22 cellular contexts compared by ENCODE assay signal in the genomic region with DNA sequence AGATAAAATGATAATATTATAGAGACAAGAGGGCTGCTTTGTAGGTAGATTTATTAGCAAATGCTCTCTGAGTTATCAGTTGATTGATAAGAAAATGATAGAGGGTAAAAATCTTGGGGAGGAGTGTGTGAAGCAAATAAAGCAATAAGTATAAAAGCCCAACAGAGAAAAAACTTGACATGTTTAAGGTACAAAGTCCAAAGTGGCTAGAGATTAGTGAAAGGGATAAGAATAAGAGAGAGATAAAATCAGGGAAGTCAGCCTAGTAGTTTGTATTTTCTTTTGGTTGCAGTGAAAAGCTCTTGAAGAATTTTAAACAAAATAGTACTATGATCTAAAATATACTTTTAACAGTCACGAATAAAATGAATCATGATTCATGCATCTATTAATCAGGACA.
DNase-seq lines count a peak whose midpoint lies in the region; ATAC-seq, FAIRE-seq and TF ChIP-seq lines count a peak whose summit lies in the region.
"Had no signal": no experiment of that assay in that cellular context is flagged by ENCODE, and none has a peak within 500 bp of the region (broad histone marks: within the 10 kb centered on the region; RNA-seq: fewer than 3 reads in every experiment).

No MANE protein-coding gene starts in this region.

- H3K36me3 Mint-ChIP-seq in progenitor cell of endocrine pancreas (ENCODE audit: insufficient read depth): no peaks in the 10 kb centered on the region
- H3K36me3 Mint-ChIP-seq: CD4-positive, alpha-beta memory T cell had no signal

- H3K4me3 ChIP-seq in GM23248 (no peak overlapping the region), PC-9 (no peak overlapping the region), hepatocyte (no peak overlapping the region), body of pancreas (no peak overlapping the region)

- in situ Hi-C loops in GM23248 (cut with MboI): loop anchor here (25.0 kb wide), 1 partner anchor 1179 kb away; no protein-coding TSS in a partner anchor

- H3K9me2 ChIP-seq in GM23248 (ENCODE audit: insufficient read depth): no peaks in the 10 kb centered on the region
- H3K9me2 ChIP-seq in PC-9 (ENCODE audit: insufficient read depth): no peaks in the 10 kb centered on the region
- no peaks in the 10 kb centered on the region for H3K9me2 ChIP-seq in hepatocyte (replicated peaks; ENCODE audit: insufficient read depth)

- H3K9ac ChIP-seq in GM23248: no peak overlapping the region

- no peak for TF ChIP-seq CTCF in PC-9 (conservative IDR thresholded peaks at IDR 0.05)
- no peak for TF ChIP-seq CTCF in hepatocyte (IDR thresholded peaks at IDR 0.05; ENCODE audit: poor library complexity)
- TF ChIP-seq CTCF in progenitor cell of endocrine pancreas (IDR thresholded peaks at IDR 0.05; ENCODE audit: unreplicated experiment): no peak
- TF ChIP-seq CTCF in body of pancreas (IDR thresholded peaks at IDR 0.05): no peak

- H2AFZ ChIP-seq in GM23248 (peak overlapping the region; percentile 52), PC-9 (0 out of 2 replicates have a peak overlapping the region, but pooled peaks have one; percentile 10), hepatocyte (no peak overlapping the region)

- H3K27ac ChIP-seq in GM23248: no peak overlapping the region
- H3K27ac ChIP-seq in PC-9: no peak overlapping the region
- H3K27ac ChIP-seq in hepatocyte: no peak overlapping the region
- no peak overlapping the region for H3K27ac ChIP-seq in body of pancreas
- H3K27ac ChIP-seq: RWPE1 had no signal

- H3K9me3 Mint-ChIP-seq in progenitor cell of endocrine pancreas (ENCODE audit: low read depth): no peaks in the 10 kb centered on the region

- H3K36me3 ChIP-seq in GM23248 (ENCODE audit: low read depth): no peaks in the 10 kb centered on the region
- H3K36me3 ChIP-seq in PC-9 (ENCODE audit: low read depth): no peaks in the 10 kb centered on the region
- H3K36me3 ChIP-seq in hepatocyte (replicated peaks; ENCODE audit: insufficient read depth, low read depth): no peaks in the 10 kb centered on the region
- H3K36me3 ChIP-seq in body of pancreas (replicated peaks in 1 of 2; ENCODE audit: insufficient read depth in 1 of 2, low read depth in 2 of 2): no peaks in the 10 kb centered on the region

- ATAC-seq in body of pancreas: no peak
- ATAC-seq: SK-N-SH treated with all-trans-retinoic acid at 6 μM for 48 hours had no signal

- peak overlapping the region; percentile 12 for H3K4me3 Mint-ChIP-seq in progenitor cell of endocrine pancreas (ENCODE audit: low read depth)
- H3K4me3 Mint-ChIP-seq: CD4-positive, alpha-beta memory T cell had no signal

- FAIRE-seq in GM19239 (lab: Jason Lieb, UNC): no peak
- FAIRE-seq: H54 had no signal

- no peaks in the 10 kb centered on the region for H3F3A ChIP-seq in GM23248 (ENCODE audit: insufficient read depth)
- H3F3A ChIP-seq in PC-9 (ENCODE audit: insufficient read depth, low read depth): no peaks in the 10 kb centered on the region

- no peaks in the 10 kb centered on the region for H4K20me1 ChIP-seq in GM23248 (ENCODE audit: insufficient read depth)
- no peaks in the 10 kb centered on the region for H4K20me1 ChIP-seq in PC-9 (ENCODE audit: insufficient read depth)
- no peaks in the 10 kb centered on the region for H4K20me1 ChIP-seq in hepatocyte (ENCODE audit: insufficient read depth, poor library complexity, severe bottlenecking)

- H3K27me3 Mint-ChIP-seq in progenitor cell of endocrine pancreas: no peaks in the 10 kb centered on the region
- H3K27me3 Mint-ChIP-seq: CD4-positive, alpha-beta memory T cell had no signal

- peaks cover 12% of the 10 kb centered on the region; the same call in 1 of the 2 replicates for H3K4me1 ChIP-seq in GM23248 (ENCODE audit: insufficient read depth)
- H3K4me1 ChIP-seq in PC-9 (replicated peaks; ENCODE audit: insufficient read depth): peaks cover 23% of the 10 kb centered on the region
- peaks cover 11% of the 10 kb centered on the region for H3K4me1 ChIP-seq in hepatocyte (ENCODE audit: insufficient read depth)
- peaks cover 7% of the 10 kb centered on the region for H3K4me1 ChIP-seq in body of pancreas

- no peak overlapping the region for H3K4me2 ChIP-seq in GM23248 (ENCODE audit: unreplicated experiment)
- no peak overlapping the region for H3K4me2 ChIP-seq in PC-9
- H3K4me2 ChIP-seq in hepatocyte: peak overlapping the region; percentile 24

- no TSS peak for BruUV-seq in PC-9 (replicated peaks; lab: Mats Ljungman, UMichigan)

- peaks cover 39% of the 10 kb centered on the region for H3K4me1 Mint-ChIP-seq in progenitor cell of endocrine pancreas (ENCODE audit: low read depth)
- H3K4me1 Mint-ChIP-seq: CD4-positive, alpha-beta memory T cell had no signal

- peak overlapping the region; percentile 68 for H3K27ac Mint-ChIP-seq in progenitor cell of endocrine pancreas

- H3K27me3 ChIP-seq in GM23248 (replicated peaks; ENCODE audit: insufficient read depth): no peaks in the 10 kb centered on the region
- H3K27me3 ChIP-seq in PC-9 (ENCODE audit: insufficient read depth, low read depth): no peaks in the 10 kb centered on the region
- H3K27me3 ChIP-seq in hepatocyte: no peaks in the 10 kb centered on the region
- H3K27me3 ChIP-seq in body of pancreas: no peaks in the 10 kb centered on the region

- WGBS in GM23248 (ENCODE audit: low coverage in 1 of 2, low lambda C conversion rate in 2 of 2, missing lambda C conversion rate in 2 of 2), 2 experiments: 19 to 29% methylated on average over 1 of the region's 1 CpG
- whole genome bisulfite sequencing in hepatocyte (ENCODE audit: low lambda C conversion rate, missing lambda C conversion rate): 23% methylated on average over 1 of the region's 1 CpG
- WGBS in body of pancreas, 2 donors: 9 to 10% methylated on average over 1 of the region's 1 CpG

- no peak for TF ChIP-seq POLR2A in body of pancreas (IDR thresholded peaks at IDR 0.05)

- intact Hi-C loops in PC-9 (cut with micrococcal nuclease; ENCODE audit: unreplicated experiment): no loop called here
- intact Hi-C loops in body of pancreas (cut with DNase I): no loop called here

- DNase-seq in GM23248: no peak
- DNase-seq in PC-9: no peak
- DNase-seq in hepatocyte (ENCODE audit: low spot score): peak; percentile 11
- DNase-seq in progenitor cell of endocrine pancreas (ENCODE audit: low spot score, unreplicated experiment): no peak
- DNase-seq in superior temporal gyrus (ENCODE audit: extremely low spot score): no peak
- no peak for DNase-seq in body of pancreas
- DNase-seq in GM19239 (ENCODE audit: insufficient read length, low spot score): no peak
- DNase-seq: CD4-positive, alpha-beta memory T cell; DMS153; GF-D8; Kasumi-1; MM.1S; NCI-H1048; NCI-H1417 treated with DMSO at 0.1 percent for 48 hours; NCI-H187; NCI-H2107; NCI-H446 treated with DMSO at 0.1 percent for 48 hours; NCI-H526 treated with DMSO at 0.1 percent for 48 hours; SHP77 treated with DMSO at 0.1 percent for 48 hours had no signal

- no peaks in the 10 kb centered on the region for H3K79me2 ChIP-seq in GM23248 (ENCODE audit: insufficient read depth)
- no peaks in the 10 kb centered on the region for H3K79me2 ChIP-seq in PC-9 (ENCODE audit: low read depth)
- H3K79me2 ChIP-seq in hepatocyte: no peaks in the 10 kb centered on the region

- H3K9me3 ChIP-seq in GM23248 (ENCODE audit: low read depth): no peaks in the 10 kb centered on the region
- H3K9me3 ChIP-seq in PC-9 (ENCODE audit: insufficient read depth, low read depth): no peaks in the 10 kb centered on the region; the same call in 1 of the 2 replicates
- no peaks in the 10 kb centered on the region for H3K9me3 ChIP-seq in hepatocyte (ENCODE audit: low read depth)
- H3K9me3 ChIP-seq in body of pancreas: no peaks in the 10 kb centered on the region

- POLR2A ChIA-PET in PC-9 (lab: Charles Lee; ENCODE audit: unreplicated experiment): no interaction called here

- CTCF ChIA-PET in PC-9 (lab: Charles Lee): interaction anchor here (1.1 kb wide), 1 partner anchor 13 kb away, joined by 3 read pairs; no protein-coding TSS in a partner anchor
